16 cellular contexts compared by ENCODE assay signal in the genomic region with DNA sequence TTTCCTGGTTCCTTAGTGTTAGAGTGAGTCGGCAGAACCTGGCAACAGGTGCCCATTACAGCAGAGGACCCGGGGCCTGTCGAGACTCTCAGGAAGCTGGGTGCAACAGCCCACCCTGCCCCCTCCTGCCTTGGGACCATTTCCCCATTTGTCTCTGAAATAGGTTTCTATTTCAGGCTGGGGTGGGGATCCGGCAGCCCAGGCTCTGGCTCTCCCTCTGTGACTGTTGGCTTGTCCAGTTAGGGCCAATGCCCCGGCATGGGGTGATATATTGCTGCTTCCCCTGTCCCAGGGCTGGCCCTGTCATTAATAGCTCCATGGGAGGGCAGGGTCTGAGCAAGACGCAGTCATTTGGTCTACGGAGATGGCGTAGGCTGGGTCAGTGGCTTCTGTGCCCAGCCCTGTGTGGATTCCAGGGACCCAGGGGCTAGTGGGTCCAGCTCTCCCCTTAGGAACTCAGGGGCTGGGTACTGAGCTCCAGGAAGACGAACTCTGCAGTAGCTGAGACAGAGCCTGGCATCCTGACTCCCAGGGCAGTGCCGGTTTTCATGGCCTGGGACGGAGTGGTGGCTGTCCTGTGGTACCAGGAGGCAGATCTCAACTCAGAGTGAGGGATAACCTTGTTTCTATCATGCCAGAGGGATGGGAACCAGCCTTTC. TPM values are rescaled to one million over a fixed set of nuclear protein-coding genes. Genes with fewer than 3 reads are reported as not detected.
A peak's percentile ranks its signal among the peaks of the same experiment; 100 is the strongest.
DNase-seq lines count a peak whose midpoint lies in the region; ATAC-seq and TF ChIP-seq lines count a peak whose summit lies in the region.
"Had no signal": no experiment of that assay in that cellular context is flagged by ENCODE, and none has a peak within 500 bp of the region (broad histone marks: within the 10 kb centered on the region; RNA-seq: fewer than 3 reads in every experiment).

No MANE protein-coding gene starts in this region.

- no peaks in the 10 kb centered on the region for H3K27me3 ChIP-seq in H9 (ENCODE audit: insufficient read depth, low read length)
- H3K27me3 ChIP-seq in sigmoid colon = no peaks in the 10 kb centered on the region

- H3K9me3 ChIP-seq in H9 (ENCODE audit: control insufficient read depth, low read depth, low read length) (no peaks in the 10 kb centered on the region), sigmoid colon (no peaks in the 10 kb centered on the region)

- intact Hi-C loops in left cardiac atrium (cut with DNase I) = no loop called here
- intact Hi-C loops in sigmoid colon (cut with DNase I) = no loop called here

- peak; percentile 19 for DNase-seq in H9
- peak; percentile 30 for DNase-seq in NOMO-1 treated with dmso at 0.1 percent for 144 hours (lab: John Stamatoyannopoulos, UW; ENCODE audit: unreplicated experiment)
- peak; percentile 12 for DNase-seq in left cardiac atrium
- DNase-seq in sigmoid colon = peak; percentile 62
- DNase-seq in NCI-H128 (lab: John Stamatoyannopoulos, UW; ENCODE audit: unreplicated experiment) = no peak
- DNase-seq: activated CD4-positive, alpha-beta T cell treated with anti-CD3 and anti-CD28 coated beads for 36 hours; activated naive CD4-positive, alpha-beta T cell treated with anti-CD3 and anti-CD28 coated beads for 36 hours; erythroblast; NCI-H1092; NCI-H82; SHP77; stimulated activated naive B cell treated with anti-CD40 and anti-IgM and Interleukin-4, amounts not matched to agents 10 μg/mL and 1 μg/mL and 100 μg/mL, for 72 hours had no signal

- no peak overlapping the region for H3K4me3 Mint-ChIP-seq in H9
- H3K4me3 Mint-ChIP-seq: activated CD4-positive, alpha-beta T cell treated with anti-CD3 and anti-CD28 coated beads for 36 hours; activated naive CD4-positive, alpha-beta T cell treated with anti-CD3 and anti-CD28 coated beads for 36 hours; memory B cell; stimulated activated naive B cell treated with anti-CD40 and anti-IgM and Interleukin-4, amounts not matched to agents 10 μg/mL and 1 μg/mL and 100 μg/mL, for 72 hours had no signal

- H3K4me1 Mint-ChIP-seq in H9 = peaks cover 26 to 42% of the 10 kb centered on the region in 2 experiments
- H3K4me1 Mint-ChIP-seq: activated CD4-positive, alpha-beta T cell treated with anti-CD3 and anti-CD28 coated beads for 36 hours had no signal

- H3K9me3 Mint-ChIP-seq in H9 = no peaks in the 10 kb centered on the region
- H3K9me3 Mint-ChIP-seq: activated naive CD4-positive, alpha-beta T cell treated with anti-CD3 and anti-CD28 coated beads for 36 hours; memory B cell; stimulated activated naive B cell treated with anti-CD40 and anti-IgM and Interleukin-4, amounts not matched to agents 10 μg/mL and 1 μg/mL and 100 μg/mL, for 72 hours had no signal

- no peak overlapping the region for H2BK15ac ChIP-seq in H9 (ENCODE audit: low read depth, low read length)

- no peak overlapping the region for H3K27ac ChIP-seq in H9 (ENCODE audit: insufficient read length, low read depth, low read length)
- H3K27ac ChIP-seq in sigmoid colon = peak overlapping the region in 1 of 4 donors; percentile 10

- H3K14ac ChIP-seq in H9 (ENCODE audit: insufficient read depth, low read length) = no peak overlapping the region

- no peak overlapping the region for H4K8ac ChIP-seq in H9 (replicated peaks; ENCODE audit: insufficient read length, low read depth, low read length)

- H2BK5ac ChIP-seq in H9 (ENCODE audit: insufficient read length, low read length) = no peak overlapping the region

- H2BK12ac ChIP-seq in H9 (ENCODE audit: insufficient read length, low read depth, low read length) = no peak overlapping the region

- H4K5ac ChIP-seq in H9 (ENCODE audit: insufficient read length, low read depth, low read length) = no peak overlapping the region

- H3K23ac ChIP-seq in H9 (ENCODE audit: insufficient read length, low read depth, low read length) = no peak overlapping the region

- H2AFZ ChIP-seq in H9 (ENCODE audit: low read length) = no peak overlapping the region

- H3K23me2 ChIP-seq in H9 (ENCODE audit: insufficient read length, low read depth, low read length, poor library complexity, severe bottlenecking) = no peaks in the 10 kb centered on the region

- no peak overlapping the region for H3K9ac ChIP-seq in H9 (ENCODE audit: extremely low read depth, insufficient read length, low read length)

- H3K18ac ChIP-seq in H9 (ENCODE audit: insufficient read length, low read depth, low read length) = no peak overlapping the region

- WGBS in H9 (ENCODE audit: extremely low coverage, insufficient read length, low lambda C conversion rate) = no CpG with 5 or more reads among the region's 11 CpGs
- 75 to 86% methylated on average over 11 of the region's 11 CpGs for WGBS in sigmoid colon, 2 donors

- no peaks in the 10 kb centered on the region for H4K20me1 ChIP-seq in H9 (ENCODE audit: control insufficient read depth, insufficient read depth, insufficient read length)

- no peak for ATAC-seq in left cardiac atrium
- no peak for ATAC-seq in HG02885 (IDR thresholded peaks at IDR 0.05; ENCODE audit: poor library complexity, unreplicated experiment)
- ATAC-seq in HG03025 (IDR thresholded peaks at IDR 0.05; ENCODE audit: low FRiP score, unreplicated experiment) = no peak
- ATAC-seq in HG02759 (IDR thresholded peaks at IDR 0.05; ENCODE audit: unreplicated experiment) = no peak
- ATAC-seq: activated CD4-positive, alpha-beta T cell treated with anti-CD3 and anti-CD28 coated beads for 36 hours had no signal

- H3K79me2 ChIP-seq in H9 (ENCODE audit: insufficient read depth, low read length) = no peaks in the 10 kb centered on the region

- TF ChIP-seq EP300 in sigmoid colon (IDR thresholded peaks at IDR 0.05) = no peak

- H3K79me1 ChIP-seq in H9 (ENCODE audit: insufficient read depth, low read depth, low read length, poor library complexity, severe bottlenecking) = no peaks in the 10 kb centered on the region

- H3K27ac Mint-ChIP-seq in H9 = 0 out of 7 replicates have a peak overlapping the region, but pooled peaks of 1 of the 3 experiments have one; percentile 51
- H3K27ac Mint-ChIP-seq: activated CD4-positive, alpha-beta T cell treated with anti-CD3 and anti-CD28 coated beads for 36 hours; activated naive CD4-positive, alpha-beta T cell treated with anti-CD3 and anti-CD28 coated beads for 36 hours; memory B cell had no signal

- peak overlapping the region; percentile 44 for H4K91ac ChIP-seq in H9 (ENCODE audit: insufficient read length, low read depth, low read length)

- H2BK20ac ChIP-seq in H9 (ENCODE audit: low read depth, low read length, poor library complexity, severe bottlenecking) = no peak overlapping the region

- no peak for TF ChIP-seq CTCF in H9 (conservative IDR thresholded peaks at IDR 0.05)
- TF ChIP-seq CTCF in sigmoid colon (IDR thresholded peaks at IDR 0.05) = no peak

- peaks cover 3% of the 10 kb centered on the region for H3K27me3 Mint-ChIP-seq in H9 (ENCODE audit: low read depth)
- H3K27me3 Mint-ChIP-seq: memory B cell had no signal

- no peak overlapping the region for H2AK5ac ChIP-seq in H9 (ENCODE audit: insufficient read length, low read length)

- H3K4me3 ChIP-seq in sigmoid colon = no peak overlapping the region

- no peak overlapping the region for H3K4ac ChIP-seq in H9 (ENCODE audit: low read depth, low read length)

- no peaks in the 10 kb centered on the region for H3K36me3 Mint-ChIP-seq in H9 (ENCODE audit: insufficient read depth in 1 of 3, low read depth in 3 of 3)
- H3K36me3 Mint-ChIP-seq: memory B cell; stimulated activated naive B cell treated with anti-CD40 and anti-IgM and Interleukin-4, amounts not matched to agents 10 μg/mL and 1 μg/mL and 100 μg/mL, for 72 hours had no signal

- no peak for TF ChIP-seq POLR2A in sigmoid colon (IDR thresholded peaks at IDR 0.05)

- H3K56ac ChIP-seq in H9 (ENCODE audit: insufficient read length, low read depth, low read length) = no peak overlapping the region

- no peaks in the 10 kb centered on the region for H3K4me1 ChIP-seq in H9 (ENCODE audit: insufficient read depth, low read length)
- H3K4me1 ChIP-seq in sigmoid colon = no peaks in the 10 kb centered on the region

- H3T11ph ChIP-seq in H9 (ENCODE audit: low read length) = no peak overlapping the region

- H3K36me3 ChIP-seq in sigmoid colon = no peaks in the 10 kb centered on the region

- H3K4me2 ChIP-seq in H9 (ENCODE audit: insufficient read depth, insufficient read length, low read length) = no peak overlapping the region

- H2BK120ac ChIP-seq in H9 (ENCODE audit: low read depth, low read length, poor library complexity, severe bottlenecking) = no peak overlapping the region

RNA-seq across cellular contexts. Expression of a gene that starts 2.7 kb away (rescaled TPM):
- total RNA-seq in H9 (2021) = not detected in 2 replicates
- 1 to 10 TPM; 2.0 to 4.4 TPM for total RNA-seq in left cardiac atrium
- total RNA-seq in sigmoid colon = 1 to 10 TPM in 3 of 4 donors, not detected in 1; 1.2 to 2.6 (median 2.5) TPM
- 1 to 10 TPM; 2.4 to 5.5 (median 2.5) TPM for polyA plus RNA-seq in sigmoid colon
- total RNA-seq: activated CD4-positive, alpha-beta T cell treated with anti-CD3 and anti-CD28 coated beads for 36 hours; activated naive CD4-positive, alpha-beta T cell treated with anti-CD3 and anti-CD28 coated beads for 36 hours had no signal

RNA-seq across cellular contexts. Expression of a gene that starts 33.2 kb away (rescaled TPM):
- 6.2 and 7.4 TPM in 2 replicates for total RNA-seq in H9 (2021)
- total RNA-seq in left cardiac atrium = 10 to 100 TPM; 42.2 to 53.2 TPM
- total RNA-seq in sigmoid colon = 100 to 1,000 TPM in 1 of 4 donors, 10 to 100 TPM in 3; 38.2 to 104 (median 66.9) TPM
- 10 to 100 TPM in 1 of 3 donors, 1 to 10 TPM in 2; 1.8 to 15.9 (median 2.4) TPM for polyA plus RNA-seq in sigmoid colon

RNA-seq across cellular contexts. Expression of a gene that starts 56.8 kb away (rescaled TPM):
- 0.26 and 0.35 TPM in 2 replicates for total RNA-seq in H9 (2021)
- total RNA-seq in left cardiac atrium = 10 to 100 TPM; 12.0 to 16.5 TPM
- total RNA-seq in sigmoid colon = under 1 TPM in 1 of 4 donors, not detected in 3; 0.16 TPM
- polyA plus RNA-seq in sigmoid colon = 1 to 10 TPM; 3.0 to 6.2 (median 4.2) TPM
- total RNA-seq: activated CD4-positive, alpha-beta T cell treated with anti-CD3 and anti-CD28 coated beads for 36 hours; activated naive CD4-positive, alpha-beta T cell treated with anti-CD3 and anti-CD28 coated beads for 36 hours had no signal
